Comparison of ENCODE assay signal across 16 cellular contexts in genomic region chr15:66481107-66481856, GRCh38. TPM values are rescaled to one million over a fixed set of nuclear protein-coding genes. Genes with fewer than 3 reads are reported as not detected.
DNase-seq lines count a peak whose midpoint lies in the region; ATAC-seq, FAIRE-seq and TF ChIP-seq lines count a peak whose summit lies in the region.
"Had no signal": no experiment of that assay in that cellular context is flagged by ENCODE, and none has a peak within 500 bp of the region (broad histone marks: within the 10 kb centered on the region; RNA-seq: fewer than 3 reads in every experiment).

No MANE protein-coding gene starts in this region.

- no peaks in the 10 kb centered on the region for H3K27me3 Mint-ChIP-seq in CD8-positive, alpha-beta T cell (ENCODE audit: low read depth)

- peaks cover 4% of the 10 kb centered on the region for H3K4me1 Mint-ChIP-seq in CD8-positive, alpha-beta T cell (ENCODE audit: low read depth)

- no peaks in the 10 kb centered on the region for H3K4me1 ChIP-seq in CD8-positive, alpha-beta T cell (ENCODE audit: insufficient read depth, low read length)
- H3K4me1 ChIP-seq in tibial artery = no peaks in the 10 kb centered on the region
- H3K4me1 ChIP-seq: adrenal gland, vagina had no signal

- no peak for TF ChIP-seq POLR2A in GM12891 (IDR thresholded peaks at IDR 0.05; ENCODE audit: low read depth, low read length)

- CTCF ChIA-PET in CD8-positive, alpha-beta T cell (lab: Charles Lee) = no interaction called here

- ATAC-seq in CD8-positive, alpha-beta T cell = no peak
- no peak for ATAC-seq in HG03135 (IDR thresholded peaks at IDR 0.05; ENCODE audit: unreplicated experiment)
- no peak for ATAC-seq in GM19467 (IDR thresholded peaks at IDR 0.05; ENCODE audit: unreplicated experiment)
- ATAC-seq: GM12878 had no signal

- TF ChIP-seq CTCF in CD8-positive, alpha-beta T cell (IDR thresholded peaks at IDR 0.05) = no peak
- TF ChIP-seq CTCF in tibial artery (IDR thresholded peaks at IDR 0.05) = no peak

- no peaks in the 10 kb centered on the region for H3K9me3 Mint-ChIP-seq in CD8-positive, alpha-beta T cell

- no peak for TF ChIP-seq EP300 in Ishikawa (IDR thresholded peaks at IDR 0.05; ENCODE audit: borderline replicate concordance)

- H3K36me3 Mint-ChIP-seq in CD8-positive, alpha-beta T cell = peaks cover 44% of the 10 kb centered on the region

- H3K36me3 ChIP-seq in CD8-positive, alpha-beta T cell (ENCODE audit: insufficient read depth, low read length) = peaks cover 14% of the 10 kb centered on the region
- H3K36me3 ChIP-seq in tibial artery = peaks cover 0 to 34% (median 30%) of the 10 kb centered on the region in 3 donors
- H3K36me3 ChIP-seq: adrenal gland had no signal

- peak overlapping the region; percentile 46 for H3K27ac Mint-ChIP-seq in CD8-positive, alpha-beta T cell

- no peak overlapping the region for H3K4me3 Mint-ChIP-seq in CD8-positive, alpha-beta T cell

- no peaks in the 10 kb centered on the region for H3K9me3 ChIP-seq in CD8-positive, alpha-beta T cell (ENCODE audit: low read length)
- no peaks in the 10 kb centered on the region for H3K9me3 ChIP-seq in tibial artery
- H3K9me3 ChIP-seq: adrenal gland, vagina had no signal

- POLR2A ChIA-PET in CD8-positive, alpha-beta T cell (lab: Charles Lee) = interaction anchor here (1.0 kb wide), 1 partner anchor 95 kb away, joined by 3 read pairs; the partner anchor contains the start of gene MAP2K1

- FAIRE-seq in GM12891 (lab: Jason Lieb, UNC) = no peak
- FAIRE-seq: GM12878 had no signal

- no peak overlapping the region for H3K27ac ChIP-seq in CD8-positive, alpha-beta T cell (ENCODE audit: low read depth, low read length)
- no peak overlapping the region for H3K27ac ChIP-seq in tibial artery
- H3K27ac ChIP-seq: adrenal gland, vagina, VCaP had no signal

- intact Hi-C loops in CD8-positive, alpha-beta T cell (cut with DNase I, micrococcal nuclease) = no loop called here
- intact Hi-C loops in tibial artery (cut with DNase I; ENCODE audit: low total_unique reads) = no loop called here

- no peak for TF ChIP-seq RAD21 in Ishikawa (IDR thresholded peaks at IDR 0.05; ENCODE audit: low read depth)

- H3K27me3 ChIP-seq in CD8-positive, alpha-beta T cell (ENCODE audit: insufficient read depth, low read length) = no peaks in the 10 kb centered on the region
- no peaks in the 10 kb centered on the region for H3K27me3 ChIP-seq in tibial artery
- H3K27me3 ChIP-seq: adrenal gland, dorsolateral prefrontal cortex, vagina had no signal

- H3K4me3 ChIP-seq in CD8-positive, alpha-beta T cell (ENCODE audit: low read depth, low read length) = no peak overlapping the region
- H3K4me3 ChIP-seq in tibial artery = no peak overlapping the region
- H3K4me3 ChIP-seq: adrenal gland, dorsolateral prefrontal cortex, GM12878, vagina had no signal

- no peak for DNase-seq in CD8-positive, alpha-beta T cell
- DNase-seq in amniotic epithelial cell (ENCODE audit: low read depth) (peak; percentile 58), kidney glomerular epithelial cell (lab: John Stamatoyannopoulos, UW) (peak; percentile 41), GM12891 (ENCODE audit: insufficient read length, low spot score) (no peak), tibial artery (no peak)
- DNase-seq: activated CD8-positive, alpha-beta memory T cell treated with anti-CD3 and anti-CD28 coated beads, Interleukin-2, amount 50 U/mL, for 48 hours; adrenal gland; dorsolateral prefrontal cortex; NCI-H2081 treated with DMSO at 0.1 percent for 48 hours; stimulated activated CD4-positive, alpha-beta T cell treated with anti-CD3 and anti-CD28 coated beads, Interleukin-1b, Interleukin-23, amount 100 ng/mL, for 48 hours had no signal

TF ChIP-seq in Ishikawa, 13 proteins besides CTCF, POLR2A, EP300 and RAD21 (continues in another document):
- no peak for TF ChIP-seq USF1 (IDR thresholded peaks at IDR 0.05)
- TF ChIP-seq TAF1 (IDR thresholded peaks at IDR 0.05; ENCODE audit: low read depth) = no peak
- TF ChIP-seq MAX (IDR thresholded peaks at IDR 0.05) = peak; percentile 69
- no peak for TF ChIP-seq CEBPB (IDR thresholded peaks at IDR 0.05)
- TF ChIP-seq TEAD4 (IDR thresholded peaks at IDR 0.05) = peak; percentile 49; the same call in 1 of the 2 replicates
- no peak for TF ChIP-seq EGR1 (IDR thresholded peaks at IDR 0.05)
- TF ChIP-seq YY1 (IDR thresholded peaks at IDR 0.05; ENCODE audit: low read depth) = no peak

TF ChIP-seq in GM12891, 5 proteins besides CTCF, POLR2A, EP300 and RAD21:
- no peak for TF ChIP-seq POU2F2 (IDR thresholded peaks at IDR 0.05; ENCODE audit: low read depth, low read length)
- no peak for TF ChIP-seq TAF1 (IDR thresholded peaks at IDR 0.05; ENCODE audit: low read depth, low read length)
- no peak for TF ChIP-seq PAX5 (IDR thresholded peaks at IDR 0.05; ENCODE audit: insufficient read depth, low read length, severe bottlenecking)
- TF ChIP-seq POLR2AphosphoS5 (IDR thresholded peaks at IDR 0.05; ENCODE audit: low read depth, low read length) = no peak
- no peak for TF ChIP-seq SPI1 (IDR thresholded peaks at IDR 0.05; ENCODE audit: low read depth, low read length)
TF ChIP-seq in GM12891: peak in this region for 0.

RNA-seq across cellular contexts. Expression of gene SNAPC5, which starts 16.3 kb away (rescaled TPM):
- total RNA-seq in CD8-positive, alpha-beta T cell = 10 to 100 TPM; 22.3 to 25.3 TPM
- polyA plus RNA-seq in GM12891 (2012; ENCODE audit: low read depth, missing spikeins) = 29.6 TPM

RNA-seq across cellular contexts. Expression of gene RPL4, which starts 23.4 kb away (rescaled TPM):
- 1,000 to 10,000 TPM; 4,516 to 4,651 TPM for total RNA-seq in CD8-positive, alpha-beta T cell
- polyA plus RNA-seq in GM12891 (2012; ENCODE audit: low read depth, missing spikeins) = 6,764 TPM

RNA-seq across cellular contexts. Expression of gene ZWILCH, which starts 23.8 kb away (rescaled TPM):
- total RNA-seq in CD8-positive, alpha-beta T cell = 1 to 10 TPM; 7.9 to 8.5 TPM
- 11.4 TPM for polyA plus RNA-seq in GM12891 (2012; ENCODE audit: low read depth, missing spikeins)

Comparison
In these comparisons a context has a peak if more than half of its experiments do, and no peak if none do; other contexts are left out.
1. DNase-seq: peak in amniotic epithelial cell (single experiment) and kidney glomerular epithelial cell (single experiment); none in CD8-positive, alpha-beta T cell (0 of 7), GM12891 (single experiment) and tibial artery (0 of 2).